ENCODE assay signal across 1 cellular context in the genomic region with DNA sequence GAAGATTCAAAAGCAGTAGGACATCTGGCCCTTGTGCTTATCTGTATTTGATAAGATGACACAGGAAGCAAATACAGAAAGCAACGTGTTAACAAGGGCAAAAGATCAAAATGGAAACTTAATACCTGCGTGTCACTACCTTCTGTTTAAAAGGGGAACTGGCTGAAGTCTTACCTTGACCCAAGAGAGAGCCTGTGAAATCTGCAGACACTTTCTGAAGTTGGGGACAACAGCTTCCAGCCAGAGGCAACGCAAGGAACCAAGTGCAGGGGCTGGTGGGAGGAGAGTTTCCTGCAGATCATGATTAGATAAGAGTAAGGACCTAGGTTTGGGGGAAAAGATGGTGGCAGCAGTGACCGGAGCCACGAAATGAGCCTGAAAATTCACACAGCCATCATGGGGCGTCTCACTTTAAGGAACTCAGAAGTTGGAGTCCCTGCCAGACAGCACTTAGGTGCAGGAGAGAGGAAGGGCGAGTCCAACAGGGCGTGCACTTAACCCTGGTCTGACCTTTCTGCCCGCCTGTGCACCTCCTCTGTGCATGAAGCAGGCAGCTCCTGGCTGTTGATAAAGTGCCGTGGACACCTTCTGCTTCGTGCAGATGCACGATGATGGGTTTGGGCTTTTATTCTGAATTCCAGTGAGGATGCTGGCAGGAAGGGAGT.
TF ChIP-seq lines count a peak whose summit lies in the region.

No MANE protein-coding gene starts in this region.

TF ChIP-seq in K562, 482 proteins besides CTCF, POLR2A, EP300 and RAD21 (continued from another document and continues in another):
- no peak for TF ChIP-seq NR4A1 (CRISPR knock-in tag; IDR thresholded peaks at IDR 0.05)
- TF ChIP-seq NR4A1 (tag; IDR thresholded peaks at IDR 0.05), result peak; percentile 87
- no peak for TF ChIP-seq PHTF2 (CRISPR knock-in tag; IDR thresholded peaks at IDR 0.05)
- TF ChIP-seq TGIF2 (CRISPR knock-in tag; IDR thresholded peaks at IDR 0.05), result no peak
- TF ChIP-seq, protein P1, sequence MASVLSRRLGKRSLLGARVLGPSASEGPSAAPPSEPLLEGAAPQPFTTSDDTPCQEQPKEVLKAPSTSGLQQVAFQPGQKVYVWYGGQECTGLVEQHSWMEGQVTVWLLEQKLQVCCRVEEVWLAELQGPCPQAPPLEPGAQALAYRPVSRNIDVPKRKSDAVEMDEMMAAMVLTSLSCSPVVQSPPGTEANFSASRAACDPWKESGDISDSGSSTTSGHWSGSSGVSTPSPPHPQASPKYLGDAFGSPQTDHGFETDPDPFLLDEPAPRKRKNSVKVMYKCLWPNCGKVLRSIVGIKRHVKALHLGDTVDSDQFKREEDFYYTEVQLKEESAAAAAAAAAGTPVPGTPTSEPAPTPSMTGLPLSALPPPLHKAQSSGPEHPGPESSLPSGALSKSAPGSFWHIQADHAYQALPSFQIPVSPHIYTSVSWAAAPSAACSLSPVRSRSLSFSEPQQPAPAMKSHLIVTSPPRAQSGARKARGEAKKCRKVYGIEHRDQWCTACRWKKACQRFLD (CRISPR knock-in tag; IDR thresholded peaks at IDR 0.05), result no peak
- no peak; the same call in 1 of the 2 replicates for TF ChIP-seq ZNF239 (CRISPR knock-in tag; IDR thresholded peaks at IDR 0.05)
- TF ChIP-seq, protein P2, sequence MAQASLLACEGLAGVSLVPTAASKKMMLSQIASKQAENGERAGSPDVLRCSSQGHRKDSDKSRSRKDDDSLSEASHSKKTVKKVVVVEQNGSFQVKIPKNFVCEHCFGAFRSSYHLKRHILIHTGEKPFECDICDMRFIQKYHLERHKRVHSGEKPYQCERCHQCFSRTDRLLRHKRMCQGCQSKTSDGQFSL (CRISPR knock-in tag; IDR thresholded peaks at IDR 0.05), result no peak
- TF ChIP-seq, protein P2 (tag; IDR thresholded peaks at IDR 0.05), result no peak
- TF ChIP-seq ZFP1 (CRISPR knock-in tag; IDR thresholded peaks at IDR 0.05), result no peak
- TF ChIP-seq RBM25 (IDR thresholded peaks at IDR 0.05; ENCODE audit: low read depth, low read length, severe bottlenecking), result no peak
- TF ChIP-seq, protein P3, sequence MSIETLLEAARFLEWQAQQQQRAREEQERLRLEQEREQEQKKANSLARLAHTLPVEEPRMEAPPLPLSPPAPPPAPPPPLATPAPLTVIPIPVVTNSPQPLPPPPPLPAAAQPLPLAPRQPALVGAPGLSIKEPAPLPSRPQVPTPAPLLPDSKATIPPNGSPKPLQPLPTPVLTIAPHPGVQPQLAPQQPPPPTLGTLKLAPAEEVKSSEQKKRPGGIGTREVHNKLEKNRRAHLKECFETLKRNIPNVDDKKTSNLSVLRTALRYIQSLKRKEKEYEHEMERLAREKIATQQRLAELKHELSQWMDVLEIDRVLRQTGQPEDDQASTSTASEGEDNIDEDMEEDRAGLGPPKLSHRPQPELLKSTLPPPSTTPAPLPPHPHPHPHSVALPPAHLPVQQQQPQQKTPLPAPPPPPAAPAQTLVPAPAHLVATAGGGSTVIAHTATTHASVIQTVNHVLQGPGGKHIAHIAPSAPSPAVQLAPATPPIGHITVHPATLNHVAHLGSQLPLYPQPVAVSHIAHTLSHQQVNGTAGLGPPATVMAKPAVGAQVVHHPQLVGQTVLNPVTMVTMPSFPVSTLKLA (conservative IDR thresholded peaks at IDR 0.05), result peak in 1 of 2 experiments; percentile 52; a peak in 2 of 4 replicates
- TF ChIP-seq, protein P4, sequence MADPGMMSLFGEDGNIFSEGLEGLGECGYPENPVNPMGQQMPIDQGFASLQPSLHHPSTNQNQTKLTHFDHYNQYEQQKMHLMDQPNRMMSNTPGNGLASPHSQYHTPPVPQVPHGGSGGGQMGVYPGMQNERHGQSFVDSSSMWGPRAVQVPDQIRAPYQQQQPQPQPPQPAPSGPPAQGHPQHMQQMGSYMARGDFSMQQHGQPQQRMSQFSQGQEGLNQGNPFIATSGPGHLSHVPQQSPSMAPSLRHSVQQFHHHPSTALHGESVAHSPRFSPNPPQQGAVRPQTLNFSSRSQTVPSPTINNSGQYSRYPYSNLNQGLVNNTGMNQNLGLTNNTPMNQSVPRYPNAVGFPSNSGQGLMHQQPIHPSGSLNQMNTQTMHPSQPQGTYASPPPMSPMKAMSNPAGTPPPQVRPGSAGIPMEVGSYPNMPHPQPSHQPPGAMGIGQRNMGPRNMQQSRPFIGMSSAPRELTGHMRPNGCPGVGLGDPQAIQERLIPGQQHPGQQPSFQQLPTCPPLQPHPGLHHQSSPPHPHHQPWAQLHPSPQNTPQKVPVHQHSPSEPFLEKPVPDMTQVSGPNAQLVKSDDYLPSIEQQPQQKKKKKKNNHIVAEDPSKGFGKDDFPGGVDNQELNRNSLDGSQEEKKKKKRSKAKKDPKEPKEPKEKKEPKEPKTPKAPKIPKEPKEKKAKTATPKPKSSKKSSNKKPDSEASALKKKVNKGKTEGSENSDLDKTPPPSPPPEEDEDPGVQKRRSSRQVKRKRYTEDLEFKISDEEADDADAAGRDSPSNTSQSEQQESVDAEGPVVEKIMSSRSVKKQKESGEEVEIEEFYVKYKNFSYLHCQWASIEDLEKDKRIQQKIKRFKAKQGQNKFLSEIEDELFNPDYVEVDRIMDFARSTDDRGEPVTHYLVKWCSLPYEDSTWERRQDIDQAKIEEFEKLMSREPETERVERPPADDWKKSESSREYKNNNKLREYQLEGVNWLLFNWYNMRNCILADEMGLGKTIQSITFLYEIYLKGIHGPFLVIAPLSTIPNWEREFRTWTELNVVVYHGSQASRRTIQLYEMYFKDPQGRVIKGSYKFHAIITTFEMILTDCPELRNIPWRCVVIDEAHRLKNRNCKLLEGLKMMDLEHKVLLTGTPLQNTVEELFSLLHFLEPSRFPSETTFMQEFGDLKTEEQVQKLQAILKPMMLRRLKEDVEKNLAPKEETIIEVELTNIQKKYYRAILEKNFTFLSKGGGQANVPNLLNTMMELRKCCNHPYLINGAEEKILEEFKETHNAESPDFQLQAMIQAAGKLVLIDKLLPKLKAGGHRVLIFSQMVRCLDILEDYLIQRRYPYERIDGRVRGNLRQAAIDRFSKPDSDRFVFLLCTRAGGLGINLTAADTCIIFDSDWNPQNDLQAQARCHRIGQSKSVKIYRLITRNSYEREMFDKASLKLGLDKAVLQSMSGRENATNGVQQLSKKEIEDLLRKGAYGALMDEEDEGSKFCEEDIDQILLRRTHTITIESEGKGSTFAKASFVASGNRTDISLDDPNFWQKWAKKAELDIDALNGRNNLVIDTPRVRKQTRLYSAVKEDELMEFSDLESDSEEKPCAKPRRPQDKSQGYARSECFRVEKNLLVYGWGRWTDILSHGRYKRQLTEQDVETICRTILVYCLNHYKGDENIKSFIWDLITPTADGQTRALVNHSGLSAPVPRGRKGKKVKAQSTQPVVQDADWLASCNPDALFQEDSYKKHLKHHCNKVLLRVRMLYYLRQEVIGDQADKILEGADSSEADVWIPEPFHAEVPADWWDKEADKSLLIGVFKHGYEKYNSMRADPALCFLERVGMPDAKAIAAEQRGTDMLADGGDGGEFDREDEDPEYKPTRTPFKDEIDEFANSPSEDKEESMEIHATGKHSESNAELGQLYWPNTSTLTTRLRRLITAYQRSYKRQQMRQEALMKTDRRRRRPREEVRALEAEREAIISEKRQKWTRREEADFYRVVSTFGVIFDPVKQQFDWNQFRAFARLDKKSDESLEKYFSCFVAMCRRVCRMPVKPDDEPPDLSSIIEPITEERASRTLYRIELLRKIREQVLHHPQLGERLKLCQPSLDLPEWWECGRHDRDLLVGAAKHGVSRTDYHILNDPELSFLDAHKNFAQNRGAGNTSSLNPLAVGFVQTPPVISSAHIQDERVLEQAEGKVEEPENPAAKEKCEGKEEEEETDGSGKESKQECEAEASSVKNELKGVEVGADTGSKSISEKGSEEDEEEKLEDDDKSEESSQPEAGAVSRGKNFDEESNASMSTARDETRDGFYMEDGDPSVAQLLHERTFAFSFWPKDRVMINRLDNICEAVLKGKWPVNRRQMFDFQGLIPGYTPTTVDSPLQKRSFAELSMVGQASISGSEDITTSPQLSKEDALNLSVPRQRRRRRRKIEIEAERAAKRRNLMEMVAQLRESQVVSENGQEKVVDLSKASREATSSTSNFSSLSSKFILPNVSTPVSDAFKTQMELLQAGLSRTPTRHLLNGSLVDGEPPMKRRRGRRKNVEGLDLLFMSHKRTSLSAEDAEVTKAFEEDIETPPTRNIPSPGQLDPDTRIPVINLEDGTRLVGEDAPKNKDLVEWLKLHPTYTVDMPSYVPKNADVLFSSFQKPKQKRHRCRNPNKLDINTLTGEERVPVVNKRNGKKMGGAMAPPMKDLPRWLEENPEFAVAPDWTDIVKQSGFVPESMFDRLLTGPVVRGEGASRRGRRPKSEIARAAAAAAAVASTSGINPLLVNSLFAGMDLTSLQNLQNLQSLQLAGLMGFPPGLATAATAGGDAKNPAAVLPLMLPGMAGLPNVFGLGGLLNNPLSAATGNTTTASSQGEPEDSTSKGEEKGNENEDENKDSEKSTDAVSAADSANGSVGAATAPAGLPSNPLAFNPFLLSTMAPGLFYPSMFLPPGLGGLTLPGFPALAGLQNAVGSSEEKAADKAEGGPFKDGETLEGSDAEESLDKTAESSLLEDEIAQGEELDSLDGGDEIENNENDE (IDR thresholded peaks at IDR 0.05; ENCODE audit: low read depth, low read length), result no peak
- no peak for TF ChIP-seq TAF7 (tag; IDR thresholded peaks at IDR 0.05)
- peak; percentile 66 for TF ChIP-seq HDAC2 (IDR thresholded peaks at IDR 0.05)
- TF ChIP-seq TCFL5 (CRISPR knock-in tag; conservative IDR thresholded peaks at IDR 0.05), result no peak; the same call in 1 of the 2 replicates
- peak; percentile 31 for TF ChIP-seq TAF1 (IDR thresholded peaks at IDR 0.05; ENCODE audit: control insufficient read depth, extremely low read depth, insufficient read depth, low read length, severe bottlenecking)
- no peak; the same call in 1 of the 2 replicates for TF ChIP-seq GATAD2A (IDR thresholded peaks at IDR 0.05)
- peak; percentile 87 for TF ChIP-seq KLF1 (tag; IDR thresholded peaks at IDR 0.05)
- TF ChIP-seq, protein P5, sequence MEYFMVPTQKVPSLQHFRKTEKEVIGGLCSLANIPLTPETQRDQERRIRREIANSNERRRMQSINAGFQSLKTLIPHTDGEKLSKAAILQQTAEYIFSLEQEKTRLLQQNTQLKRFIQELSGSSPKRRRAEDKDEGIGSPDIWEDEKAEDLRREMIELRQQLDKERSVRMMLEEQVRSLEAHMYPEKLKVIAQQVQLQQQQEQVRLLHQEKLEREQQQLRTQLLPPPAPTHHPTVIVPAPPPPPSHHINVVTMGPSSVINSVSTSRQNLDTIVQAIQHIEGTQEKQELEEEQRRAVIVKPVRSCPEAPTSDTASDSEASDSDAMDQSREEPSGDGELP (CRISPR knock-in tag; IDR thresholded peaks at IDR 0.05; ENCODE audit: borderline replicate concordance), result peak; percentile 59; the same call in 1 of the 2 replicates
- no peak for TF ChIP-seq ESRRB (CRISPR knock-in tag; IDR thresholded peaks at IDR 0.05; ENCODE audit: borderline replicate concordance)
- no peak for TF ChIP-seq ZNF121 (CRISPR knock-in tag; conservative IDR thresholded peaks at IDR 0.05)
- TF ChIP-seq SPI1 (IDR thresholded peaks at IDR 0.05; ENCODE audit: borderline replicate concordance, low read depth, low read length), result peak; percentile 91
- no peak for TF ChIP-seq HDAC6 (IDR thresholded peaks at IDR 0.05; ENCODE audit: low read depth, low read length)
- TF ChIP-seq NFE2 (IDR thresholded peaks at IDR 0.05; ENCODE audit: low read depth), result peak; percentile 58
- peak; percentile 76 for TF ChIP-seq NEUROD1 (IDR thresholded peaks at IDR 0.05; ENCODE audit: borderline replicate concordance, low read depth, low read length, partially characterized antibody)
- TF ChIP-seq, protein P6, sequence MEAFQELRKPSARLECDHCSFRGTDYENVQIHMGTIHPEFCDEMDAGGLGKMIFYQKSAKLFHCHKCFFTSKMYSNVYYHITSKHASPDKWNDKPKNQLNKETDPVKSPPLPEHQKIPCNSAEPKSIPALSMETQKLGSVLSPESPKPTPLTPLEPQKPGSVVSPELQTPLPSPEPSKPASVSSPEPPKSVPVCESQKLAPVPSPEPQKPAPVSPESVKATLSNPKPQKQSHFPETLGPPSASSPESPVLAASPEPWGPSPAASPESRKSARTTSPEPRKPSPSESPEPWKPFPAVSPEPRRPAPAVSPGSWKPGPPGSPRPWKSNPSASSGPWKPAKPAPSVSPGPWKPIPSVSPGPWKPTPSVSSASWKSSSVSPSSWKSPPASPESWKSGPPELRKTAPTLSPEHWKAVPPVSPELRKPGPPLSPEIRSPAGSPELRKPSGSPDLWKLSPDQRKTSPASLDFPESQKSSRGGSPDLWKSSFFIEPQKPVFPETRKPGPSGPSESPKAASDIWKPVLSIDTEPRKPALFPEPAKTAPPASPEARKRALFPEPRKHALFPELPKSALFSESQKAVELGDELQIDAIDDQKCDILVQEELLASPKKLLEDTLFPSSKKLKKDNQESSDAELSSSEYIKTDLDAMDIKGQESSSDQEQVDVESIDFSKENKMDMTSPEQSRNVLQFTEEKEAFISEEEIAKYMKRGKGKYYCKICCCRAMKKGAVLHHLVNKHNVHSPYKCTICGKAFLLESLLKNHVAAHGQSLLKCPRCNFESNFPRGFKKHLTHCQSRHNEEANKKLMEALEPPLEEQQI (IDR thresholded peaks at IDR 0.05), result no peak
- TF ChIP-seq ZBTB8A (IDR thresholded peaks at IDR 0.05; ENCODE audit: partially characterized antibody), result no peak
- TF ChIP-seq CC2D1A (IDR thresholded peaks at IDR 0.05), result no peak
- TF ChIP-seq NBN (IDR thresholded peaks at IDR 0.05; ENCODE audit: low read depth), result peak; percentile 64; the same call in 1 of the 2 replicates
- TF ChIP-seq IRF2 (CRISPR knock-in tag; IDR thresholded peaks at IDR 0.05), result no peak
- TF ChIP-seq, protein P7, sequence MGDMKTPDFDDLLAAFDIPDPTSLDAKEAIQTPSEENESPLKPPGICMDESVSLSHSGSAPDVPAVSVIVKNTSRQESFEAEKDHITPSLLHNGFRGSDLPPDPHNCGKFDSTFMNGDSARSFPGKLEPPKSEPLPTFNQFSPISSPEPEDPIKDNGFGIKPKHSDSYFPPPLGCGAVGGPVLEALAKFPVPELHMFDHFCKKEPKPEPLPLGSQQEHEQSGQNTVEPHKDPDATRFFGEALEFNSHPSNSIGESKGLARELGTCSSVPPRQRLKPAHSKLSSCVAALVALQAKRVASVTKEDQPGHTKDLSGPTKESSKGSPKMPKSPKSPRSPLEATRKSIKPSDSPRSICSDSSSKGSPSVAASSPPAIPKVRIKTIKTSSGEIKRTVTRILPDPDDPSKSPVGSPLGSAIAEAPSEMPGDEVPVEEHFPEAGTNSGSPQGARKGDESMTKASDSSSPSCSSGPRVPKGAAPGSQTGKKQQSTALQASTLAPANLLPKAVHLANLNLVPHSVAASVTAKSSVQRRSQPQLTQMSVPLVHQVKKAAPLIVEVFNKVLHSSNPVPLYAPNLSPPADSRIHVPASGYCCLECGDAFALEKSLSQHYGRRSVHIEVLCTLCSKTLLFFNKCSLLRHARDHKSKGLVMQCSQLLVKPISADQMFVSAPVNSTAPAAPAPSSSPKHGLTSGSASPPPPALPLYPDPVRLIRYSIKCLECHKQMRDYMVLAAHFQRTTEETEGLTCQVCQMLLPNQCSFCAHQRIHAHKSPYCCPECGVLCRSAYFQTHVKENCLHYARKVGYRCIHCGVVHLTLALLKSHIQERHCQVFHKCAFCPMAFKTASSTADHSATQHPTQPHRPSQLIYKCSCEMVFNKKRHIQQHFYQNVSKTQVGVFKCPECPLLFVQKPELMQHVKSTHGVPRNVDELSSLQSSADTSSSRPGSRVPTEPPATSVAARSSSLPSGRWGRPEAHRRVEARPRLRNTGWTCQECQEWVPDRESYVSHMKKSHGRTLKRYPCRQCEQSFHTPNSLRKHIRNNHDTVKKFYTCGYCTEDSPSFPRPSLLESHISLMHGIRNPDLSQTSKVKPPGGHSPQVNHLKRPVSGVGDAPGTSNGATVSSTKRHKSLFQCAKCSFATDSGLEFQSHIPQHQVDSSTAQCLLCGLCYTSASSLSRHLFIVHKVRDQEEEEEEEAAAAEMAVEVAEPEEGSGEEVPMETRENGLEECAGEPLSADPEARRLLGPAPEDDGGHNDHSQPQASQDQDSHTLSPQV (IDR thresholded peaks at IDR 0.05), result peak; percentile 87
- TF ChIP-seq KLF13 (tag; IDR thresholded peaks at IDR 0.05; ENCODE audit: borderline replicate concordance, low read depth), result no peak
